Comparison of ENCODE assay signal across 12 cellular contexts in genomic region chr9:97802276-97802675, GRCh38. TPM values are rescaled to one million over a fixed set of nuclear protein-coding genes. Genes with fewer than 3 reads are reported as not detected.
DNase-seq lines count a peak whose midpoint lies in the region; ATAC-seq and TF ChIP-seq lines count a peak whose summit lies in the region.
"Had no signal": no experiment of that assay in that cellular context is flagged by ENCODE, and none has a peak within 500 bp of the region (broad histone marks: within the 10 kb centered on the region; RNA-seq: fewer than 3 reads in every experiment).

No MANE protein-coding gene starts in this region.

- H3K9me3 Mint-ChIP-seq in Calu3 (ENCODE audit: low read depth, unreplicated experiment) (no peaks in the 10 kb centered on the region), natural killer cell (no peaks in the 10 kb centered on the region), endothelial cell (ENCODE audit: unreplicated experiment) (no peaks in the 10 kb centered on the region)

- intact Hi-C loops in Calu3 (cut with micrococcal nuclease; ENCODE audit: unreplicated experiment), result loop anchor here (2.0 to 5.0 kb wide), 2 partner anchors 51 to 90 kb away; partner anchors contain the start of gene FOXE1
- intact Hi-C loops in natural killer cell (cut with micrococcal nuclease), result no loop called here
- intact Hi-C loops in sciatic nerve (cut with DNase I), result no loop called here

- TF ChIP-seq CTCF in Calu3 (IDR thresholded peaks at IDR 0.05; ENCODE audit: unreplicated experiment), result no peak
- TF ChIP-seq CTCF in astrocyte of the spinal cord (IDR thresholded peaks at IDR 0.05; ENCODE audit: low read depth, low read length), result no peak
- TF ChIP-seq CTCF in natural killer cell (IDR thresholded peaks at IDR 0.05), result no peak
- no peak for TF ChIP-seq CTCF in endothelial cell (IDR thresholded peaks at IDR 0.05; ENCODE audit: unreplicated experiment)

- TF ChIP-seq EP300 in Ishikawa (IDR thresholded peaks at IDR 0.05; ENCODE audit: borderline replicate concordance), result no peak

- no peak for TF ChIP-seq RAD21 in Ishikawa (IDR thresholded peaks at IDR 0.05; ENCODE audit: low read depth)

- ATAC-seq in natural killer cell, result no peak
- no peak for ATAC-seq in sciatic nerve
- no peak for ATAC-seq in GM19455 (IDR thresholded peaks at IDR 0.05; ENCODE audit: unreplicated experiment)

- H3K4me1 Mint-ChIP-seq in Calu3 (ENCODE audit: low read depth, unreplicated experiment), result peaks cover 17% of the 10 kb centered on the region
- H3K4me1 Mint-ChIP-seq in natural killer cell, result peaks cover 5 to 18% of the 10 kb centered on the region in 2 donors
- H3K4me1 Mint-ChIP-seq in endothelial cell (ENCODE audit: unreplicated experiment), result peaks cover 4% of the 10 kb centered on the region

- H3K27ac Mint-ChIP-seq in Calu3 (ENCODE audit: unreplicated experiment) (peak overlapping the region; percentile 83), natural killer cell (peak overlapping the region in 1 of 2 donors; percentile 47), endothelial cell (ENCODE audit: unreplicated experiment) (no peak overlapping the region)

- CTCF ChIA-PET in Calu3 (lab: Charles Lee), result no interaction called here

- no peaks in the 10 kb centered on the region for H3K27me3 Mint-ChIP-seq in Calu3 (ENCODE audit: unreplicated experiment)
- H3K27me3 Mint-ChIP-seq in natural killer cell (ENCODE audit: low read depth in 2 of 2), result peaks cover 15 to 22% of the 10 kb centered on the region in 2 donors
- peaks cover 7% of the 10 kb centered on the region for H3K27me3 Mint-ChIP-seq in endothelial cell (ENCODE audit: unreplicated experiment)

- DNase-seq in Calu3, result peak; percentile 67
- peak; percentile 38 for DNase-seq in astrocyte of the spinal cord (ENCODE audit: low read depth, low spot score)
- no peak for DNase-seq in natural killer cell
- no peak for DNase-seq in endothelial cell (ENCODE audit: low spot score)
- DNase-seq in sciatic nerve (ENCODE audit: low spot score), result no peak
- DNase-seq in DMS53 treated with DMSO at 0.1 percent for 48 hours (lab: John Stamatoyannopoulos, UW; ENCODE audit: unreplicated experiment), result no peak
- DNase-seq: aorta, NCI-H2081 treated with DMSO at 0.1 percent for 48 hours, occipital lobe had no signal

- in situ Hi-C loops in astrocyte of the spinal cord (cut with HindIII; ENCODE audit: low sequenced_read_pairs), result no loop called here

- BruUV-seq in Calu3 (replicated peaks; lab: Mats Ljungman, UMichigan), result no TSS peak

- H3K4me3 ChIP-seq in astrocyte of the spinal cord (ENCODE audit: low read depth, low read length), result no peak overlapping the region

- H3K36me3 Mint-ChIP-seq in Calu3 (ENCODE audit: insufficient read depth, unreplicated experiment) (peaks cover 23% of the 10 kb centered on the region), natural killer cell (no peaks in the 10 kb centered on the region), endothelial cell (ENCODE audit: low read depth, unreplicated experiment) (peaks cover 4% of the 10 kb centered on the region)

- H3K4me3 Mint-ChIP-seq in Calu3 (ENCODE audit: low read depth, unreplicated experiment) (peak overlapping the region; percentile 61), natural killer cell (peak overlapping the region; percentile 89), endothelial cell (ENCODE audit: unreplicated experiment) (no peak overlapping the region)

TF ChIP-seq in Ishikawa, 13 proteins besides CTCF, POLR2A, EP300 and RAD21:
- TF ChIP-seq YY1 (IDR thresholded peaks at IDR 0.05; ENCODE audit: low read depth) (no peak), TEAD4 (IDR thresholded peaks at IDR 0.05) (0 out of 2 replicates have a peak, but pooled peaks have one; percentile 5), NFIC (IDR thresholded peaks at IDR 0.05) (0 out of 2 replicates have a peak, but pooled peaks have one; percentile 38)

RNA-seq across cellular contexts. Expression of gene FOXE1, which starts 50.8 kb away (rescaled TPM):
- total RNA-seq in Calu3 (2022) (9.1 and 12.0 TPM in 2 replicates), natural killer cell (not detected), endothelial cell (ENCODE audit: unreplicated experiment) (not detected), sciatic nerve (not detected)
- total RNA-seq: aorta; occipital lobe; T-helper 1 cell treated with Interleukin-12 subunit alpha and Interleukin-12 subunit beta and Interleukin-4 antibody, amounts not matched to agents 30 ng/mL and 1 ng/mL, for 36 hours had no signal

Comparison
In these comparisons a context has a peak if more than half of its experiments do, and no peak if none do; other contexts are left out.
1. DNase-seq: peak in Calu3 (single experiment) and astrocyte of the spinal cord (single experiment); none in natural killer cell (single experiment), endothelial cell (single experiment), sciatic nerve (single experiment) and DMS53 treated with DMSO at 0.1 percent for 48 hours (single experiment).